8 cellular contexts compared by ENCODE assay signal in the genomic region with DNA sequence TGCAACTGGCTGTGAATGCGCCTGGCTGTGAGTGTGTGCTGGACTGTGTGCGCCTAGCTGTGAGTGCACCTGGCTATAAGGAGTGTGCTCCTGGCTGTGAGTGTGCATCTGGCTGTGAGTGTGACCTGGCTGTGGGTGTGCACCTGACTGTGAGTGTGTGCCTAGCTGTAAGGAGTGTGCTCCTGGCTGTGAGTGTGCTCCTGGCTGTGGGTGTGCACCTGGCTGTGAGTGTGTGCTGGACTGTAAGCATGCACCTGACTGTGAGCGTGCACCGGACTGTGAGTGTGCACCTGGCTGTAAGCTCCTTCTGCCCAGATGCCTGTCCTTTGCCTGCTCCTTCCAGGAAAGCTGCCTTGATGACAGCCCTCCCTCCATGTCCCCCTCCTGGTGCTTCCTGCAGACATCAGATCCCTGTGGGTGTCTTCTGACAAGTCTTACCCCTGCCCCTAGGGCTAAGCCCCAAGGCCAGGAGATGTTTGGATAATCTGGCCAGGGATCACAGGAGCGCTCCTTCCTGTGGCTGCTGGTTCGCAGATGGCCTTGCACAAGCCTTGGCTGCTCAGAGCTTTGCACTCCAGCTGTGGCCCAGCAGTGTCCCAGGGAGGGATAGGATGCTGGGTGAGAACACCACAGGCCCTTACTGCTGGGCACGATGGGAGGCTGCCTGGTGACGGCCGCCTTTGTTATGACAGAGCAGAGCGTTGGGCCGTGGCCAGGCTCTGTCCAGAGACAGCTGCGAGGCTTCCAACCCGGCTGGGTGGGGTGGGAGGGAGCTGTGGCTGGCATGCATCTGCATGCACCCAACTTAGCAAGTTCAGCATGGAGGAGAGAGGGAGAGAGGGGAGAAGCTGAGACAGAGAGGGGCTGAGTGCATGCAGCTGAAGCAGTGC.
DNase-seq lines count a peak whose midpoint lies in the region; ATAC-seq and TF ChIP-seq lines count a peak whose summit lies in the region.

No MANE protein-coding gene starts in this region.

- H3K27me3 ChIP-seq in MG63: no peaks in the 10 kb centered on the region

- H3K4me3 Mint-ChIP-seq in activated CD4-positive, alpha-beta memory T cell treated with anti-CD3 and anti-CD28 coated beads, Interleukin-2, amount 10 ng/mL, durations not matched to agents 7 days and 5 days: no peak overlapping the region

- no peaks in the 10 kb centered on the region for H3K9me3 ChIP-seq in MG63

- no peaks in the 10 kb centered on the region for H3K4me1 Mint-ChIP-seq in activated CD4-positive, alpha-beta memory T cell treated with anti-CD3 and anti-CD28 coated beads, Interleukin-2, amount 10 ng/mL, durations not matched to agents 7 days and 5 days

- no peak overlapping the region for H3K27ac Mint-ChIP-seq in activated CD4-positive, alpha-beta memory T cell treated with anti-CD3 and anti-CD28 coated beads, Interleukin-2, amount 10 ng/mL, durations not matched to agents 7 days and 5 days

- H3K36me3 Mint-ChIP-seq in activated CD4-positive, alpha-beta memory T cell treated with anti-CD3 and anti-CD28 coated beads, Interleukin-2, amount 10 ng/mL, durations not matched to agents 7 days and 5 days (ENCODE audit: low read depth): no peaks in the 10 kb centered on the region

- H3K4me3 ChIP-seq in MG63 (no peak overlapping the region), coronary artery (peak overlapping the region; percentile 24)

- ATAC-seq in HG03439 (IDR thresholded peaks at IDR 0.05; ENCODE audit: unreplicated experiment) (no peak), GM18870 (IDR thresholded peaks at IDR 0.05; ENCODE audit: unreplicated experiment) (no peak)

- DNase-seq in A172 (ENCODE audit: low spot score) (peak; percentile 57), MG63 (peak; percentile 82), coronary artery (ENCODE audit: low spot score) (no peak), medulla oblongata (ENCODE audit: extremely low spot score) (peak; percentile 88)
- DNase-seq in activated CD4-positive, alpha-beta memory T cell treated with anti-CD3 and anti-CD28 coated beads, Interleukin-2, amount 10 ng/mL, durations not matched to agents 7 days and 5 days: no peak
- no peak for DNase-seq in stimulated activated naive CD4-positive, alpha-beta T cell (lab: John Stamatoyannopoulos, UW)

- no peak for TF ChIP-seq CTCF in coronary artery (IDR thresholded peaks at IDR 0.05)

- CTCF ChIA-PET in activated CD4-positive, alpha-beta memory T cell treated with anti-CD3 and anti-CD28 coated beads, Interleukin-2, amount 10 ng/mL, durations not matched to agents 7 days and 5 days (lab: Charles Lee): no interaction called here

- no peaks in the 10 kb centered on the region for H3K9me3 Mint-ChIP-seq in activated CD4-positive, alpha-beta memory T cell treated with anti-CD3 and anti-CD28 coated beads, Interleukin-2, amount 10 ng/mL, durations not matched to agents 7 days and 5 days

- no peaks in the 10 kb centered on the region for H3K36me3 ChIP-seq in MG63

- peaks cover 2% of the 10 kb centered on the region for H3K27me3 Mint-ChIP-seq in activated CD4-positive, alpha-beta memory T cell treated with anti-CD3 and anti-CD28 coated beads, Interleukin-2, amount 10 ng/mL, durations not matched to agents 7 days and 5 days

- POLR2A ChIA-PET in activated CD4-positive, alpha-beta memory T cell treated with anti-CD3 and anti-CD28 coated beads, Interleukin-2, amount 10 ng/mL, durations not matched to agents 7 days and 5 days (lab: Charles Lee): no interaction called here

- peak overlapping the region in 1 of 2 donors; percentile 31 for H3K27ac ChIP-seq in coronary artery

Comparison
In these comparisons a context has a peak if more than half of its experiments do, and no peak if none do; other contexts are left out.
1. DNase-seq: peak in A172 (single experiment), MG63 (single experiment) and medulla oblongata (single experiment); none in coronary artery (single experiment), activated CD4-positive, alpha-beta memory T cell treated with anti-CD3 and anti-CD28 coated beads, Interleukin-2, amount 10 ng/mL, durations not matched to agents 7 days and 5 days (single experiment) and stimulated activated naive CD4-positive, alpha-beta T cell (0 of 6).